In genomic region chr1:8297245-8297644, GRCh38 we compare ENCODE assay signal across 19 cellular contexts.
"Had no signal": no experiment of that assay in that cellular context is flagged by ENCODE, and none has a peak within 500 bp of the region (broad histone marks: within the 10 kb centered on the region; RNA-seq: fewer than 3 reads in every experiment).

No MANE protein-coding gene starts in this region.

- H3K36me3 ChIP-seq: brain microvascular endothelial cell, left lung had no signal

- H3K9me3 ChIP-seq: left lung, psoas muscle had no signal

- H3K36me3 Mint-ChIP-seq: activated naive CD8-positive, alpha-beta T cell; natural killer cell; stimulated activated naive B cell treated with anti-CD40 and anti-IgM and Interleukin-4, amounts not matched to agents 10 μg/mL and 1 μg/mL and 100 μg/mL, for 72 hours had no signal

- ATAC-seq: activated CD4-positive, alpha-beta T cell treated with anti-CD3 and anti-CD28 coated beads for 36 hours; effector memory CD8-positive, alpha-beta T cell; left lung; natural killer cell; psoas muscle; sciatic nerve; stimulated activated naive B cell treated with anti-CD40 and anti-IgM and Interleukin-4, amounts not matched to agents 10 μg/mL and 1 μg/mL and 100 μg/mL, for 72 hours had no signal

- H3K4me1 Mint-ChIP-seq: activated CD4-positive, alpha-beta memory T cell treated with anti-CD3 and anti-CD28 coated beads, Interleukin-2, amount 10 ng/mL, durations not matched to agents 7 days and 5 days; activated CD4-positive, alpha-beta T cell treated with anti-CD3 and anti-CD28 coated beads for 36 hours; natural killer cell; stimulated activated naive B cell treated with anti-CD40 and anti-IgM and Interleukin-4, amounts not matched to agents 10 μg/mL and 1 μg/mL and 100 μg/mL, for 72 hours had no signal

- H3K4me3 ChIP-seq: left lung, psoas muscle had no signal

- H3K27ac ChIP-seq: brain microvascular endothelial cell, left lung, psoas muscle, VCaP had no signal

- H3K27ac Mint-ChIP-seq: activated CD4-positive, alpha-beta memory T cell treated with anti-CD3 and anti-CD28 coated beads, Interleukin-2, amount 10 ng/mL, durations not matched to agents 7 days and 5 days; activated CD4-positive, alpha-beta T cell treated with anti-CD3 and anti-CD28 coated beads for 36 hours; activated naive CD8-positive, alpha-beta T cell; dendritic cell treated with granulocyte-macrophage colony-stimulating factor and Interleukin-4, amounts not matched to agents 40 ng/mL and 50 ng/mL, for 4 days; effector memory CD8-positive, alpha-beta T cell; natural killer cell; stimulated activated naive B cell treated with anti-CD40 and anti-IgM and Interleukin-4, amounts not matched to agents 10 μg/mL and 1 μg/mL and 100 μg/mL, for 72 hours had no signal

- H3K4me3 Mint-ChIP-seq: activated CD4-positive, alpha-beta memory T cell treated with anti-CD3 and anti-CD28 coated beads, Interleukin-2, amount 10 ng/mL, durations not matched to agents 7 days and 5 days; activated CD4-positive, alpha-beta T cell treated with anti-CD3 and anti-CD28 coated beads for 36 hours; activated naive CD8-positive, alpha-beta T cell; dendritic cell treated with granulocyte-macrophage colony-stimulating factor and Interleukin-4, amounts not matched to agents 40 ng/mL and 50 ng/mL, for 4 days; effector memory CD8-positive, alpha-beta T cell; natural killer cell; stimulated activated naive B cell treated with anti-CD40 and anti-IgM and Interleukin-4, amounts not matched to agents 10 μg/mL and 1 μg/mL and 100 μg/mL, for 72 hours had no signal

- H3K27me3 ChIP-seq: brain microvascular endothelial cell, left lung had no signal

- DNase-seq: activated CD4-positive, alpha-beta memory T cell treated with anti-CD3 and anti-CD28 coated beads, Interleukin-2, amount 10 ng/mL, durations not matched to agents 7 days and 5 days; activated CD4-positive, alpha-beta T cell treated with anti-CD3 and anti-CD28 coated beads for 36 hours; activated gamma-delta T cell; activated T-cell treated with anti-CD3 and anti-CD28 coated beads, Interleukin-2, amount 50 U/mL, for 48 hours; amygdala; brain microvascular endothelial cell; cerebellar nuclear complex; effector memory CD8-positive, alpha-beta T cell; left lung; natural killer cell; psoas muscle; stimulated activated CD4-positive, alpha-beta T cell treated with anti-CD3 and anti-CD28 coated beads, Interleukin-2, amount 100 ng/mL, for 24 hours; stimulated activated naive B cell treated with anti-CD40 and anti-IgM and Interleukin-4, amounts not matched to agents 10 μg/mL and 1 μg/mL and 100 μg/mL, for 72 hours; substantia nigra; trophoblast cell had no signal

- H3K9me3 Mint-ChIP-seq: activated CD4-positive, alpha-beta memory T cell treated with anti-CD3 and anti-CD28 coated beads, Interleukin-2, amount 10 ng/mL, durations not matched to agents 7 days and 5 days; dendritic cell treated with granulocyte-macrophage colony-stimulating factor and Interleukin-4, amounts not matched to agents 40 ng/mL and 50 ng/mL, for 4 days; effector memory CD8-positive, alpha-beta T cell; natural killer cell; stimulated activated naive B cell treated with anti-CD40 and anti-IgM and Interleukin-4, amounts not matched to agents 10 μg/mL and 1 μg/mL and 100 μg/mL, for 72 hours had no signal

- H3K4me1 ChIP-seq: left lung, psoas muscle had no signal

- H3K27me3 Mint-ChIP-seq: activated naive CD8-positive, alpha-beta T cell had no signal
